8 cellular contexts compared by ENCODE assay signal in the genomic region with DNA sequence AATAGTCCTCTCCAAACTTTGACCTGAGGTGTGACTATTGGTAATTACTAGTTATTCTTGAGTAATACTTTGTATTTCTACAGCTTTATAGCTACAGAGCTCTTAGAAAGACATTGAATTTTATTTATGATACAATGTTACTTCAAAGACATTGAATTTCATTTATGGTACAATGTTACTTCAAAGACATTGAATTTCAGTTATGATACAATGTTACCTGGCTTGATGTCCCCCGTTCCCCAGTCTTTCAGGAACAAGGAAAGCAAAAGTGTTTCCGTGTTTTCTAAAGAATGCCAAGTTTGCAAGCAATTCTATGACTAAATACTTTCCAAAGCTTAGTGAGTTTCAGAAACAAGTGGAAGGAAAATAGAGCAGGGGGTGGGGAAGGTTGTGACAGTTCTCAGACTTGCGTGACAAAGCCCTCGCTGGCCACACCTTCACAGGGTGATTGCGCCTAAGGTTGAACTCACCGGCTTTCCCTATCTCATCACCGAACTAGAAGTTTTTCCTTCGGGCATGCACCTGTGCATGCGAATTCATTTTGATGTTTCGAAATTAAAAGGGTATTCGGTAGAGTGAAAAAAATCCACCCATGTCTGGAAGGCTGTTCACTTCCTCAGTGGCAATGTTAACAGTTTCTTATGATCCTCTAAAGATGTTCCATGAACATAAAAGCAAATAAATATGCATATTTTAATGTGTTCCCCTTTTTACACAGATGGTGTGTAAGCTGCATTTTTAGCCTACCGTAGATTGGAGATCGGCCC. TPM values are rescaled to one million over a fixed set of nuclear protein-coding genes. Genes with fewer than 3 reads are reported as not detected.
DNase-seq lines count a peak whose midpoint lies in the region; ATAC-seq and TF ChIP-seq lines count a peak whose summit lies in the region.

No MANE protein-coding gene starts in this region.

- H3K4me1 Mint-ChIP-seq in CD4-positive, CD25-positive, alpha-beta regulatory T cell: peaks cover 22 to 55% (median 42%) of the 10 kb centered on the region in 4 donors

- H3K27me3 Mint-ChIP-seq in CD4-positive, CD25-positive, alpha-beta regulatory T cell: peaks cover 6% of the 10 kb centered on the region

- ATAC-seq in CD4-positive, CD25-positive, alpha-beta regulatory T cell (ENCODE audit: low read depth in 2 of 2): no peak
- no peak for ATAC-seq in body of pancreas
- peak; percentile 36 for ATAC-seq in left lobe of liver
- no peak for ATAC-seq in GM21423 (IDR thresholded peaks at IDR 0.05; ENCODE audit: unreplicated experiment)

- H3K4me3 Mint-ChIP-seq in CD4-positive, CD25-positive, alpha-beta regulatory T cell: peak overlapping the region; percentile 88 to 99 (median 98)

- peaks cover 0 to 4% (median 0%) of the 10 kb centered on the region in 7 donors for H3K9me3 Mint-ChIP-seq in CD4-positive, CD25-positive, alpha-beta regulatory T cell

- 4 to 15% methylated on average over 13 of the region's 13 CpGs for WGBS in body of pancreas, 2 donors

- H3K27ac Mint-ChIP-seq in CD4-positive, CD25-positive, alpha-beta regulatory T cell: peak overlapping the region; percentile 89 to 100 (median 97)

- no peak for TF ChIP-seq CTCF in body of pancreas (IDR thresholded peaks at IDR 0.05)

- H3K36me3 ChIP-seq in CD4-positive, CD25-positive, alpha-beta regulatory T cell (ENCODE audit: control insufficient read depth, insufficient read depth, low read length): peaks cover 4% of the 10 kb centered on the region
- no peaks in the 10 kb centered on the region for H3K36me3 ChIP-seq in body of pancreas (replicated peaks in 1 of 2; ENCODE audit: insufficient read depth in 1 of 2, low read depth in 2 of 2)

- DNase-seq in CD4-positive, CD25-positive, alpha-beta regulatory T cell: peak; percentile 21 to 75 (median 26)
- DNase-seq in HUDEP-2 (lab: John Stamatoyannopoulos, UW; ENCODE audit: unreplicated experiment in 76 of 76) (peak in 48 of 76 experiments; percentile 8 to 63 (median 32)), T-helper 9 cell (peak; percentile 14), body of pancreas (peak; percentile 34 to 56 (median 42)), left lobe of liver (ENCODE audit: low spot score) (peak; percentile 55), ecto neural progenitor cell (ENCODE audit: low spot score) (no peak)
- peak; percentile 80 for DNase-seq in stimulated activated CD4-positive, alpha-beta T cell treated with anti-CD3 and anti-CD28 coated beads, Interleukin-4, amount 100 ng/mL, for 24 hours

- intact Hi-C loops in body of pancreas (cut with DNase I): no loop called here

- peaks cover 41% of the 10 kb centered on the region for H3K4me1 ChIP-seq in CD4-positive, CD25-positive, alpha-beta regulatory T cell (ENCODE audit: control insufficient read depth, insufficient read depth, low read length, poor library complexity, severe bottlenecking)
- peaks cover 39% of the 10 kb centered on the region for H3K4me1 ChIP-seq in body of pancreas

- H3K27me3 ChIP-seq in CD4-positive, CD25-positive, alpha-beta regulatory T cell (ENCODE audit: control insufficient read depth, insufficient read depth, low read length): no peaks in the 10 kb centered on the region
- no peaks in the 10 kb centered on the region for H3K27me3 ChIP-seq in body of pancreas

- peak overlapping the region; percentile 82 for H3K27ac ChIP-seq in CD4-positive, CD25-positive, alpha-beta regulatory T cell (ENCODE audit: insufficient read depth, low read length, poor library complexity, severe bottlenecking)
- peak overlapping the region; percentile 70 to 95 (median 86) for H3K27ac ChIP-seq in body of pancreas

- peaks cover 16% of the 10 kb centered on the region for H3K36me3 Mint-ChIP-seq in CD4-positive, CD25-positive, alpha-beta regulatory T cell

- TF ChIP-seq POLR2A in body of pancreas (IDR thresholded peaks at IDR 0.05): no peak

- H3K4me3 ChIP-seq in CD4-positive, CD25-positive, alpha-beta regulatory T cell (ENCODE audit: low read depth, low read length): peak overlapping the region; percentile 89
- H3K4me3 ChIP-seq in body of pancreas: peak overlapping the region in 1 of 2 donors; percentile 82

- no peaks in the 10 kb centered on the region for H3K9me3 ChIP-seq in CD4-positive, CD25-positive, alpha-beta regulatory T cell (ENCODE audit: control insufficient read depth in 2 of 2, low read length in 2 of 2)
- no peaks in the 10 kb centered on the region for H3K9me3 ChIP-seq in body of pancreas

RNA-seq across cellular contexts. Expression of gene PAXBP1, which starts 0.9 kb away (rescaled TPM):
- 59.7 TPM for total RNA-seq in CD4-positive, CD25-positive, alpha-beta regulatory T cell
- polyA plus RNA-seq in CD4-positive, CD25-positive, alpha-beta regulatory T cell: 10 to 100 TPM in 2 of 4 donors, 1 to 10 TPM in 2; 6.1 to 11.2 (median 9.2) TPM
- total RNA-seq in body of pancreas (10 to 100 TPM; 51.9 to 84.0 TPM), left lobe of liver (13.6 TPM)

RNA-seq across cellular contexts. Expression of gene SYNJ1, which starts 44.7 kb away (rescaled TPM):
- 25.6 TPM for total RNA-seq in CD4-positive, CD25-positive, alpha-beta regulatory T cell
- polyA plus RNA-seq in CD4-positive, CD25-positive, alpha-beta regulatory T cell: 1 to 10 TPM; 4.4 to 6.4 (median 6.2) TPM
- total RNA-seq in body of pancreas (1 to 10 TPM; 4.6 to 4.7 TPM), left lobe of liver (6.7 TPM)
